ENCODE assay signal across 18 cellular contexts in the genomic region with DNA sequence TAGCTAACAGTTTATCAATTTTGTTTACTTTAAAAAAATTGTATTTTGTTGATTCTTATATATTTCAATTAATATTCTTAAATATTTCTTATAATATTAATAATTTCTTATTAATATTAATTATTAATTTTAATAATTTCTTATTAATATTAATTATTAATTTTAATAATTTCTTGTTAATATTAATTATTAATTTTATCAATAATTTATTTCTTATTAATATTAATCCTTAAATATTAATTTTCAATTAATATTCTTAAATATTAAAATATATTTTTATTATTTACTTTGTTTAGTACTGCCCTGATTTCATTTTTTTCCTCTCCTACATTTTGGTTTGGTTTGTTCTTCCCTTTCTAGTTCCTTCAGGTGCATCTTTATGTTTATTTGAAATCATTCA.
DNase-seq lines count a peak whose midpoint lies in the region; ATAC-seq and FAIRE-seq lines count a peak whose summit lies in the region.
"Had no signal": no experiment of that assay in that cellular context is flagged by ENCODE, and none has a peak within 500 bp of the region (broad histone marks: within the 10 kb centered on the region; RNA-seq: fewer than 3 reads in every experiment).

No MANE protein-coding gene starts in this region.

- peak; percentile 100 for FAIRE-seq in A204.1 (lab: Jason Lieb, UNC)
- peak; percentile 99 for FAIRE-seq in TTC549 (lab: Jason Lieb, UNC)
- peak; percentile 98 for FAIRE-seq in frontal cortex (lab: Jason Lieb, UNC)
- peak; percentile 99 for FAIRE-seq in small intestine (lab: Jason Lieb, UNC)
- FAIRE-seq: GM12878, GM19239, H54 had no signal

- H3K36me3 ChIP-seq in small intestine (ENCODE audit: control insufficient read depth in 2 of 2, insufficient read depth in 2 of 2, low read length in 2 of 2) = no peaks in the 10 kb centered on the region
- H3K36me3 ChIP-seq: BLaER1 treated with 17β-estradiol and CSF1 and Interleukin-3, amounts not matched to agents 10 nM and 100 nM had no signal

- H3K27ac ChIP-seq in small intestine (ENCODE audit: low read depth in 1 of 2, low read length in 1 of 2) = no peak overlapping the region
- H3K27ac ChIP-seq: 22Rv1; BLaER1 treated with 17β-estradiol and CSF1 and Interleukin-3, amounts not matched to agents 10 nM and 100 nM had no signal

- no peak for ATAC-seq in activated CD8-positive, alpha-beta memory T cell treated with anti-CD3 and anti-CD28 coated beads, Interleukin-2, amount 10 ng/mL, durations not matched to agents 7 days and 5 days
- ATAC-seq: CD8-positive, alpha-beta T cell; GM12878; GM23338 had no signal

- no peaks in the 10 kb centered on the region for H3K27me3 ChIP-seq in small intestine (ENCODE audit: control insufficient read depth in 2 of 2, insufficient read depth in 2 of 2, low read length in 2 of 2)
- H3K27me3 ChIP-seq: BLaER1 treated with 17β-estradiol and CSF1 and Interleukin-3, amounts not matched to agents 10 nM and 100 nM had no signal

- no peaks in the 10 kb centered on the region for H3K36me3 Mint-ChIP-seq in activated CD8-positive, alpha-beta memory T cell treated with anti-CD3 and anti-CD28 coated beads, Interleukin-2, amount 10 ng/mL, durations not matched to agents 7 days and 5 days
- H3K36me3 Mint-ChIP-seq: CD8-positive, alpha-beta T cell had no signal

- CTCF ChIA-PET in activated CD8-positive, alpha-beta memory T cell treated with anti-CD3 and anti-CD28 coated beads, Interleukin-2, amount 10 ng/mL, durations not matched to agents 7 days and 5 days (lab: Charles Lee) = no interaction called here

- H3K4me3 ChIP-seq in small intestine (ENCODE audit: low read depth in 1 of 2, low read length in 2 of 2) = no peak overlapping the region
- H3K4me3 ChIP-seq: BLaER1 treated with 17β-estradiol and CSF1 and Interleukin-3, amounts not matched to agents 10 nM and 100 nM; GM12878; GM23338 had no signal

- H3K4me1 Mint-ChIP-seq in activated CD8-positive, alpha-beta memory T cell treated with anti-CD3 and anti-CD28 coated beads, Interleukin-2, amount 10 ng/mL, durations not matched to agents 7 days and 5 days = no peaks in the 10 kb centered on the region
- H3K4me1 Mint-ChIP-seq: B cell, GM23338 had no signal

- no peaks in the 10 kb centered on the region for H3K27me3 Mint-ChIP-seq in activated CD8-positive, alpha-beta memory T cell treated with anti-CD3 and anti-CD28 coated beads, Interleukin-2, amount 10 ng/mL, durations not matched to agents 7 days and 5 days
- H3K27me3 Mint-ChIP-seq: B cell had no signal

- H3K4me3 Mint-ChIP-seq in activated CD8-positive, alpha-beta memory T cell treated with anti-CD3 and anti-CD28 coated beads, Interleukin-2, amount 10 ng/mL, durations not matched to agents 7 days and 5 days = no peak overlapping the region
- H3K4me3 Mint-ChIP-seq: B cell; CD8-positive, alpha-beta T cell; GM23338 had no signal

- H3K4me1 ChIP-seq in small intestine (ENCODE audit: control insufficient read depth in 2 of 2, insufficient read depth in 1 of 2, low read depth in 1 of 2, low read length in 1 of 2) = no peaks in the 10 kb centered on the region
- H3K4me1 ChIP-seq: BLaER1 treated with 17β-estradiol and CSF1 and Interleukin-3, amounts not matched to agents 10 nM and 100 nM had no signal

- H3K9me3 Mint-ChIP-seq in activated CD8-positive, alpha-beta memory T cell treated with anti-CD3 and anti-CD28 coated beads, Interleukin-2, amount 10 ng/mL, durations not matched to agents 7 days and 5 days (ENCODE audit: low read depth) = peaks cover 11% of the 10 kb centered on the region
- H3K9me3 Mint-ChIP-seq: GM23338 had no signal

- H3K9me3 ChIP-seq in small intestine (ENCODE audit: control insufficient read depth, low read depth) = no peaks in the 10 kb centered on the region
- H3K9me3 ChIP-seq: BLaER1 treated with 17β-estradiol and CSF1 and Interleukin-3, amounts not matched to agents 10 nM and 100 nM had no signal

- no peak overlapping the region for H3K27ac Mint-ChIP-seq in activated CD8-positive, alpha-beta memory T cell treated with anti-CD3 and anti-CD28 coated beads, Interleukin-2, amount 10 ng/mL, durations not matched to agents 7 days and 5 days
- H3K27ac Mint-ChIP-seq: B cell; CD8-positive, alpha-beta T cell; GM23338 had no signal

- DNase-seq in frontal cortex (ENCODE audit: low spot score in 2 of 2) (no peak), small intestine (no peak), NCI-H187 treated with DMSO at 0.1 percent for 48 hours (lab: John Stamatoyannopoulos, UW) (no peak), NCI-H1048 (lab: John Stamatoyannopoulos, UW) (no peak)
- no peak for DNase-seq in activated CD8-positive, alpha-beta memory T cell treated with anti-CD3 and anti-CD28 coated beads, Interleukin-2, amount 10 ng/mL, durations not matched to agents 7 days and 5 days
- DNase-seq: Calu3; CD8-positive, alpha-beta T cell; DMS79 treated with DMSO at 0.1 percent for 48 hours; HCEC 1CT had no signal
